ENCODE assay signal across 26 cellular contexts in genomic region chr11:91091564-91091963, GRCh38.
"Had no signal": no experiment of that assay in that cellular context is flagged by ENCODE, and none has a peak within 500 bp of the region (broad histone marks: within the 10 kb centered on the region; RNA-seq: fewer than 3 reads in every experiment).

No MANE protein-coding gene starts in this region.

- H3K4me2 ChIP-seq: neural progenitor cell had no signal

- H2AFZ ChIP-seq: neural progenitor cell, parathyroid adenoma had no signal

- H3K9ac ChIP-seq: neural progenitor cell, parathyroid adenoma had no signal

- FAIRE-seq: urothelium cell line had no signal

- ATAC-seq: naive thymus-derived CD4-positive, alpha-beta T cell; natural killer cell; psoas muscle; right cardiac atrium; sciatic nerve; stimulated activated memory B cell treated with anti-CD40 and anti-IgM and Interleukin-4, amounts not matched to agents 10 μg/mL and 1 μg/mL and 100 μg/mL, for 72 hours; stimulated activated naive CD8-positive, alpha-beta T cell treated with anti-CD3 and anti-CD28 coated beads, Interleukin-15, amount 100 ng/mL, for 72 hours; stimulated activated naive CD8-positive, alpha-beta T cell treated with anti-CD3 and anti-CD28 coated beads, Interleukin-15, Interleukin-2, amounts not matched to agents 100 U/mL and 50 U/mL, for 24 hours had no signal

- H3K27ac ChIP-seq: neural progenitor cell, ovary, parathyroid adenoma, psoas muscle, skin epidermis, thoracic aorta, thyroid gland, tibial nerve, upper lobe of left lung, vagina had no signal

- H3K27me3 ChIP-seq: neural progenitor cell, ovary, thyroid gland, tibial nerve, upper lobe of left lung, vagina had no signal

- DNase-seq: naive thymus-derived CD4-positive, alpha-beta T cell; natural killer cell; occipital lobe; ovary; posterior cingulate gyrus; psoas muscle; right cardiac atrium; stimulated activated CD4-positive, alpha-beta T cell treated with anti-CD3 and anti-CD28 coated beads, Interleukin-15, amount 100 ng/mL, for 24 hours; stimulated activated CD4-positive, alpha-beta T cell treated with anti-CD3 and anti-CD28 coated beads, Interleukin-2, amount 100 ng/mL, for 24 hours; stimulated activated CD4-positive, alpha-beta T cell treated with anti-CD3 and anti-CD28 coated beads, Interleukin-2, amount 100 ng/mL, for 48 hours; stimulated activated CD4-positive, alpha-beta T cell treated with anti-CD3 and anti-CD28 coated beads, Interleukin-4, amount 100 ng/mL, for 24 hours; stimulated activated naive CD4-positive, alpha-beta T cell; stimulated activated naive CD8-positive, alpha-beta T cell treated with anti-CD3 and anti-CD28 coated beads, Interleukin-15, amount 100 ng/mL, for 72 hours; stimulated activated naive CD8-positive, alpha-beta T cell treated with anti-CD3 and anti-CD28 coated beads, Interleukin-15, Interleukin-2, amounts not matched to agents 100 U/mL and 50 U/mL, for 24 hours; thyroid gland; trophoblast cell; upper lobe of left lung had no signal

- H3K9me3 ChIP-seq: ovary, psoas muscle, thoracic aorta, thyroid gland, tibial nerve, upper lobe of left lung, vagina had no signal

- H3K79me2 ChIP-seq: parathyroid adenoma had no signal

- H3K4me3 ChIP-seq: neural progenitor cell, ovary, psoas muscle, skin epidermis, thoracic aorta, thyroid gland, tibial nerve, upper lobe of left lung, vagina had no signal

- H3K36me3 ChIP-seq: neural progenitor cell, ovary, thoracic aorta, thyroid gland, tibial nerve, upper lobe of left lung, vagina had no signal

- H3K4me1 ChIP-seq: neural progenitor cell, parathyroid adenoma, psoas muscle, thyroid gland, tibial nerve, upper lobe of left lung, vagina had no signal
